12 cellular contexts compared by ENCODE assay signal in the genomic region with DNA sequence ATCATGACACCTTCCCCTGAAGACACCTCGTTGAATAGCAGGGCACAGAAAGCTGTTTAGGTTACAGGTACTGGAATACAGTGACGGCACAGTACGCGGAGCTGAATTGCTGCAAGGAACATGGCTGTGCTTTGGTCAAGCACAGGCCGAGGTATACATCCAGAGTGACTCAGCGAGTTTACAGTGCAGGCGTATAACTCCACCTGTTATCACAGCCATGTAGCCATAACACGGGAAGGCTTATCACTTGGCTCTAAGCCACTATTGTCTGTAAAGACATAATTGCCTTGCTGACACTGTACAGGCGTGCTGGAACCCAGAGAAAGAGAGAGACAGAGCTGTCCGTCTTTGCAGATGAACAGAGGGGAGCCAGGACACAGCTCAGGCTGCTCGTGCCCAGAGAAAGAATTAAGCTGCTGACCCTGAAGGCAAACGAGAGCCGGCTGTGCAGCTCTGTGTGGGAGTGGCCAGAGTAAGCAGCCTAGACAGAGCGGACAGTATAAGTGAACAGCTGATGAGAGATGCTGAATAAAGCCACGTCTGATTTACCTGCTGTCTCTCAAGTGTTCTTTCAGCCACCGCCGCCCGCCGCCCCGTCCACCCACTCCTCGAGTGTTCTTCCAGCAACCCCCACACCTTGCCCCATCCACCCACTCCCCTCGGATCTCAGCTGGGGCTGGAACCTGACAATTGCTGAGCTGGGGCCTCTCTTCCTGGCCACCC.
DNase-seq lines count a peak whose midpoint lies in the region; ATAC-seq, FAIRE-seq and TF ChIP-seq lines count a peak whose summit lies in the region.
"Had no signal": no experiment of that assay in that cellular context is flagged by ENCODE, and none has a peak within 500 bp of the region (broad histone marks: within the 10 kb centered on the region; RNA-seq: fewer than 3 reads in every experiment).

No MANE protein-coding gene starts in this region.

- TF ChIP-seq CTCF in mammary epithelial cell (conservative IDR thresholded peaks at IDR 0.05 in 1 of 2, IDR thresholded peaks at IDR 0.05 in 1 of 2; ENCODE audit: extremely low read depth in 1 of 2, insufficient read depth in 1 of 2, low read depth in 1 of 2, low read length in 2 of 2) (no peak), kidney (IDR thresholded peaks at IDR 0.05; ENCODE audit: borderline replicate concordance, extremely low read depth, insufficient read depth) (no peak), smooth muscle cell (IDR thresholded peaks at IDR 0.05; ENCODE audit: borderline replicate concordance, insufficient read depth, poor library complexity, severe bottlenecking) (no peak)

- FAIRE-seq in kidney (lab: Jason Lieb, UNC), result no peak
- FAIRE-seq: colon had no signal

- 38% methylated on average over 19 of the region's 22 CpGs for WGBS in mammary epithelial cell (ENCODE audit: low coverage, missing lambda C conversion rate)
- 40% methylated on average over 15 of the region's 22 CpGs for WGBS in smooth muscle cell (ENCODE audit: low lambda C conversion rate)

- DNase-seq in NCI-H345 treated with DMSO at 0.1 percent for 48 hours (lab: John Stamatoyannopoulos, UW; ENCODE audit: unreplicated experiment), result peak; percentile 78
- no peak for DNase-seq in mammary epithelial cell
- peak; percentile 76 for DNase-seq in kidney
- DNase-seq in smooth muscle cell (lab: John Stamatoyannopoulos, UW; ENCODE audit: unreplicated experiment), result no peak
- no peak for DNase-seq in effector memory CD4-positive, alpha-beta T cell
- DNase-seq: activated CD8-positive, alpha-beta T cell treated with anti-CD3 and anti-CD28 coated beads for 36 hours; GF-D8; NCI-H526 treated with DMSO at 0.1 percent for 48 hours had no signal

- no TSS peak for BruUV-seq in mammary epithelial cell (replicated peaks; lab: Mats Ljungman, UMichigan)

- H3K27me3 ChIP-seq in mammary epithelial cell (ENCODE audit: insufficient read depth, low read length), result no peaks in the 10 kb centered on the region
- H3K27me3 ChIP-seq in smooth muscle cell (ENCODE audit: low read depth), result no peaks in the 10 kb centered on the region
- H3K27me3 ChIP-seq in effector memory CD4-positive, alpha-beta T cell (replicated peaks; ENCODE audit: control insufficient read depth, insufficient read depth, low read length, poor library complexity, severe bottlenecking), result no peaks in the 10 kb centered on the region

- H3K36me3 ChIP-seq in mammary epithelial cell (ENCODE audit: insufficient read depth, low read length) (no peaks in the 10 kb centered on the region), kidney (ENCODE audit: control insufficient read depth in 1 of 2, insufficient read depth in 2 of 2, low read length in 2 of 2) (no peaks in the 10 kb centered on the region), smooth muscle cell (ENCODE audit: low read depth) (no peaks in the 10 kb centered on the region)
- no peaks in the 10 kb centered on the region for H3K36me3 ChIP-seq in effector memory CD4-positive, alpha-beta T cell (ENCODE audit: control insufficient read depth, insufficient read depth, low read length)

- CTCF ChIA-PET in mammary epithelial cell (lab: Charles Lee; ENCODE audit: low non-redundant PET), result no interaction called here

- H3K27ac ChIP-seq in mammary epithelial cell (ENCODE audit: insufficient read depth, low read depth, low read length) (no peak overlapping the region), kidney (ENCODE audit: low read depth in 2 of 2, low read length in 2 of 2) (peak overlapping the region in 1 of 2 donors; percentile 8), smooth muscle cell (ENCODE audit: low read depth) (peak overlapping the region; percentile 74)
- no peak overlapping the region for H3K27ac ChIP-seq in effector memory CD4-positive, alpha-beta T cell (ENCODE audit: insufficient read depth, low read length, poor library complexity, severe bottlenecking)

- H3K9me3 ChIP-seq in mammary epithelial cell (replicated peaks; ENCODE audit: insufficient read depth, low read length) (no peaks in the 10 kb centered on the region), kidney (ENCODE audit: control insufficient read depth in 1 of 2, low read length in 2 of 2) (no peaks in the 10 kb centered on the region), smooth muscle cell (replicated peaks; ENCODE audit: low read depth) (no peaks in the 10 kb centered on the region)
- H3K9me3 ChIP-seq in effector memory CD4-positive, alpha-beta T cell (ENCODE audit: control insufficient read depth, low read length), result no peaks in the 10 kb centered on the region

- H4K20me1 ChIP-seq in mammary epithelial cell (ENCODE audit: insufficient read depth, low read length) (no peaks in the 10 kb centered on the region), smooth muscle cell (ENCODE audit: low read depth) (no peaks in the 10 kb centered on the region)

- H3K4me2 ChIP-seq in mammary epithelial cell (ENCODE audit: insufficient read depth, low read depth, low read length) (no peak overlapping the region), smooth muscle cell (peak overlapping the region; percentile 65)

- H3K79me2 ChIP-seq in mammary epithelial cell (ENCODE audit: insufficient read depth, low read length) (no peaks in the 10 kb centered on the region), smooth muscle cell (ENCODE audit: low read depth) (no peaks in the 10 kb centered on the region)

- dilution Hi-C loops in mammary epithelial cell (cut with HindIII; ENCODE audit: low sequenced_read_pairs), result no loop called here

- peaks cover 45% of the 10 kb centered on the region for H3K4me1 ChIP-seq in mammary epithelial cell (ENCODE audit: insufficient read depth, low read length)
- peaks cover 11 to 17% of the 10 kb centered on the region in 2 donors for H3K4me1 ChIP-seq in kidney (ENCODE audit: control insufficient read depth in 1 of 2, insufficient read depth in 1 of 2, low read depth in 1 of 2, low read length in 2 of 2)
- H3K4me1 ChIP-seq in smooth muscle cell (ENCODE audit: low read depth), result peaks cover 16% of the 10 kb centered on the region
- H3K4me1 ChIP-seq in effector memory CD4-positive, alpha-beta T cell (ENCODE audit: control insufficient read depth, insufficient read depth, low read length, poor library complexity, severe bottlenecking), result no peaks in the 10 kb centered on the region

- no peak overlapping the region for H3K9ac ChIP-seq in mammary epithelial cell (ENCODE audit: insufficient read depth, low read length)
- H3K9ac ChIP-seq in kidney (ENCODE audit: low read length in 2 of 2), result no peak overlapping the region
- no peak overlapping the region for H3K9ac ChIP-seq in smooth muscle cell (ENCODE audit: low read depth)

- H3K4me3 ChIP-seq in mammary epithelial cell (replicated peaks in 1 of 3; ENCODE audit: insufficient read depth in 1 of 3, low read depth in 2 of 3, low read length in 3 of 3) (no peak overlapping the region), kidney (ENCODE audit: low read length in 2 of 2) (no peak overlapping the region), smooth muscle cell (no peak overlapping the region)
- H3K4me3 ChIP-seq in effector memory CD4-positive, alpha-beta T cell (ENCODE audit: insufficient read depth, low read depth, low read length, poor library complexity, severe bottlenecking), result no peak overlapping the region

- H3F3A ChIP-seq in smooth muscle cell (ENCODE audit: low read depth), result peaks cover 13% of the 10 kb centered on the region

- in situ Hi-C loops in mammary epithelial cell (cut with MboI; ENCODE audit: low sequenced_read_pairs in 2 of 2), result no loop called here

- intact Hi-C loops in mammary epithelial cell (cut with micrococcal nuclease), result loop anchor here (5.0 kb wide), 2 partner anchors 52 to 53 kb away; no protein-coding TSS in a partner anchor
- intact Hi-C loops in kidney (cut with DNase I), result no loop called here

- ATAC-seq in HG03520 (IDR thresholded peaks at IDR 0.05; ENCODE audit: unreplicated experiment) (no peak), GM19397 (IDR thresholded peaks at IDR 0.05; ENCODE audit: unreplicated experiment) (no peak), HG03457 (IDR thresholded peaks at IDR 0.05; ENCODE audit: unreplicated experiment) (no peak)
- ATAC-seq: activated CD8-positive, alpha-beta T cell treated with anti-CD3 and anti-CD28 coated beads for 36 hours had no signal

- H2AFZ ChIP-seq in mammary epithelial cell (ENCODE audit: low read depth, low read length) (peak overlapping the region; percentile 54), smooth muscle cell (ENCODE audit: low read depth) (no peak overlapping the region)

Comparison
In these comparisons a context has a peak if more than half of its experiments do, and no peak if none do; other contexts are left out.
1. DNase-seq: peak in NCI-H345 treated with DMSO at 0.1 percent for 48 hours (single experiment) and kidney (single experiment); none in mammary epithelial cell (single experiment), smooth muscle cell (single experiment) and effector memory CD4-positive, alpha-beta T cell (0 of 3).